ENCODE assay signal across 1 cellular context in the genomic region with DNA sequence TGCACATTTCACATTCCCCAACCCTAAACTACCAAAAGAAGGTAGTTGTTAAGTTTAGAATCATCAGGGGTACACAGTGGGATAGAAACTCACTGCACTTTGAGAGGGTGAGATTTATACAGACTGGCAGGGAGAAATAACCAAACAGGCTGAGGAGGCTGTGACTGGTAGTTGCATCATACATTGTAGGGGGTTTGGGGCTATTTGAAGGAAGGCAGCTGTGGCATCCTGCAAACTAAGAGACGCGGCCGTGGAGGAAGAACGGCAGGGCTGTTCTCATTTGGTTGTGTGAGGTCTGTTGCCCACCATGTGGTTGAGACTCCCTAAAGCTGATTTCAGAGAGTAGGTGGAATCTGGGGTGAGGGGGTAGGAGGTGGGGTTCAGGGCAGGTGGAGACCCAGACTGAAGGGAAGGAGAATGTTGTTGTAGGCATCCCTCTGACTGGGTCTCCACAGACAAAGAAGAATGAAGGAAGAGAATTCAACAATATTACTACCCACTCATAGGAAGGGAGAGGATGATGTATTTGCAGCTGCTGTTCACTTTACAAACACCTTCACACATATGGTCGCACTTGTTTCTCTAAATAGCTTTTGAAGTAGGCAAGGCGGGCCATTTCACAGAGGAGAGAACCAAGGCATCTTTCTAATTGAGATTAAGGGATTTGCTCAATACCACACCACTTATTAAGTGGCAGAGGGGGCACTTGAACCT.
TF ChIP-seq lines count a peak whose summit lies in the region.

No MANE protein-coding gene starts in this region.

TF ChIP-seq in GM23338, 12 proteins besides CTCF, POLR2A, EP300 and RAD21 (continued from another document):
- TF ChIP-seq EZH2 (IDR thresholded peaks at IDR 0.05; ENCODE audit: low read depth, unreplicated experiment) = no peak
- TF ChIP-seq ZNF114 (CRISPR knock-in tag; IDR thresholded peaks at IDR 0.05) = no peak
